29 cellular contexts compared by ENCODE assay signal in the genomic region with DNA sequence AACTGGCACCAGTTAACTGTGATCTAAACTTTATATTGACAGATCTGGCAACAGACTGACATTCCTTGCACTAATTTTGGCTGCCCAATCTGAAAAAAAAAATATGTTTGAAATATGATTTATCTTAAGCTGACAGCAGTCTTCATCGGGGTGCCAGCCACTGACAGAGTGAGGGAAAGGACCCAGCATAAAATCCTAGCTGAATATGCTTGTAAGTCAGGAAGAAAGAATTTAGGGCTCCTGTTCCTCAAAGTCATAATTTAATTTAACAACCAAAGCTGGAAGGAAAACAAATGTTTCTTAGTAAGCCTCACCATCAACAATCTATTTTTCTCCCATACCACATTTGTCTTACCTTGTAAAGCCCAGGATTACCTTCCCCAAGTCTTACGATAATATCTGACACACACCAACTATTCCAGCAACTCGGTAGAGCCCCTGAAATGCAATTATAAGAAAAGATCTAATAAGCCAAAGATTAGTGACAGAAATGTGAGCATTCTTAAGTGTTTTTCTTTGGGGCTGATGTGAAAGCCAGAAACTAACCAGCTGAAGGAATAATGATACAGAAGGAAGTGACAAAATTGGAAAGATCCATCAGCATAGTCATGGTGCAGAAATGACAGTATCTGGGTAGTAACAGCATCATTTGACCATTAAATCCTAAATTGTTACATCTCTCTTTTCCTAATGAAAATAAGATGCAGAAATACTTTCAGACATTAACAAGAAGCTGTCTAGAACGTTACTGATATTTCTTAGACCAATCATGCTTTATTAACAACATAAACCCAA.
"Had no signal": no experiment of that assay in that cellular context is flagged by ENCODE, and none has a peak within 500 bp of the region (broad histone marks: within the 10 kb centered on the region; RNA-seq: fewer than 3 reads in every experiment).

No MANE protein-coding gene starts in this region.

- H3K4me3 ChIP-seq: adrenal gland, body of pancreas, coronary artery, dorsolateral prefrontal cortex, psoas muscle, right atrium auricular region, smooth muscle cell, tibial nerve had no signal

- ATAC-seq: activated CD4-positive, CD25-positive, alpha-beta regulatory T cell treated with anti-CD3 and anti-CD28 coated beads, Interleukin-2, amount 50 U/mL, for 24 hours; left colon; naive thymus-derived CD8-positive, alpha-beta T cell; psoas muscle; T-helper 17 cell had no signal

- DNase-seq: activated CD4-positive, alpha-beta T cell treated with anti-CD3 and anti-CD28 coated beads for 48 hours; activated CD4-positive, alpha-beta T cell treated with anti-CD3 and anti-CD28 coated beads, Interleukin-2, amount 50 U/mL, for 48 hours; activated CD8-positive, alpha-beta memory T cell treated with anti-CD3 and anti-CD28 coated beads for 24 hours; activated effector memory CD4-positive, alpha-beta T cell treated with Interleukin-2 at 50 U/mL for 16 hours; activated naive CD4-positive, alpha-beta T cell treated with Interleukin-2 at 50 U/mL for 16 hours; adrenal gland; aorta; body of pancreas; dorsolateral prefrontal cortex; effector memory CD4-positive, alpha-beta T cell; head of caudate nucleus; hypothalamus; immature natural killer cell; kidney; left colon; midbrain; naive thymus-derived CD8-positive, alpha-beta T cell; nucleus accumbens; psoas muscle; stimulated activated CD4-positive, alpha-beta T cell treated with anti-CD3 and anti-CD28 coated beads, Interleukin-1b, Interleukin-23, amount 100 ng/mL, for 48 hours; stimulated activated naive CD4-positive, alpha-beta T cell treated with Interleukin-2 at 50 U/mL for 16 hours; T-helper 17 cell; T1000; WERI-Rb-1 had no signal
